Comparison of ENCODE assay signal across 11 cellular contexts in the genomic region with DNA sequence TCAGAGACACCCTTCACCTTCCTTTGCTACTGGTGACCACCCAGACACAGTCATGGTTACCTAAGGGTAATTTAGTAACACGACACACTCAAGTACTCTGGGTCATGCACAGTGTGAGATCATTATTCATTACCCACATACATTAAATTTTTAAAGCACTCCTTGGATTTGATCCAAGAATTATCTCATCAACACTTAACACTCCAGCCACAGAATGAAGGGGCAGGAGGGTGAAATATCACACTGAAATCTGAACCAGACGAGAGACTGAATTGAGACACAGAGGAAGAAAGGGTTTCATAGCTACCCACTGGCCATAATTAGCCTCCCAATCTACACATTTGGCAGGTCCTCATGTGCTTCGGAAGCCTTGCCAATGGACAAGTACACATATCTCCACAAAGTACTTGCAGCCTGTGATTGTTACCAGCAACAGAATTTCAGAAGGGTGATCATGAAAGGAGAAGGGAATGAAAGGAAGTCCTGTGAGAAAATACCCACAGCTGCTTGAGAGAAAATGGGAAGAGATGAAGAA.
DNase-seq lines count a peak whose midpoint lies in the region; ATAC-seq and TF ChIP-seq lines count a peak whose summit lies in the region.
"Had no signal": no experiment of that assay in that cellular context is flagged by ENCODE, and none has a peak within 500 bp of the region (broad histone marks: within the 10 kb centered on the region; RNA-seq: fewer than 3 reads in every experiment).

No MANE protein-coding gene starts in this region.

- no peak for TF ChIP-seq CTCF in AG10803 (conservative IDR thresholded peaks at IDR 0.05; ENCODE audit: low read length)
- no peak for TF ChIP-seq CTCF in fibroblast of pulmonary artery (IDR thresholded peaks at IDR 0.05; ENCODE audit: low read length, missing control alignments)

- H3K4me3 ChIP-seq in AG10803 (ENCODE audit: low read length) (no peak overlapping the region), fibroblast of pulmonary artery (replicated peaks; ENCODE audit: low read depth, low read length) (no peak overlapping the region)
- H3K4me3 ChIP-seq: transverse colon had no signal

- peak; percentile 0 for DNase-seq in AG10803 (ENCODE audit: low read depth)
- peak; percentile 29 for DNase-seq in NCI-H774 (lab: John Stamatoyannopoulos, UW)
- peak; percentile 17 for DNase-seq in fibroblast of pulmonary artery (ENCODE audit: low read depth)
- DNase-seq in DMS79 treated with DMSO at 0.1 percent for 48 hours (lab: John Stamatoyannopoulos, UW) = no peak
- DNase-seq in midbrain (lab: John Stamatoyannopoulos, UW) = no peak
- DNase-seq: activated naive CD8-positive, alpha-beta T cell treated with anti-CD3 and anti-CD28 coated beads for 36 hours; GOT3; transverse colon had no signal

- ATAC-seq in HG03108 (IDR thresholded peaks at IDR 0.05; ENCODE audit: unreplicated experiment) (no peak), GM21576 (IDR thresholded peaks at IDR 0.05; ENCODE audit: unreplicated experiment) (no peak)

- TF ChIP-seq RAD21 in Ishikawa (IDR thresholded peaks at IDR 0.05; ENCODE audit: low read depth) = no peak

- TF ChIP-seq EP300 in Ishikawa (IDR thresholded peaks at IDR 0.05; ENCODE audit: borderline replicate concordance) = peak; percentile 78

TF ChIP-seq in Ishikawa, 13 proteins besides CTCF, POLR2A, EP300 and RAD21:
- 0 out of 2 replicates have a peak, but pooled peaks have one; percentile 29 for TF ChIP-seq CEBPB (IDR thresholded peaks at IDR 0.05)
- TF ChIP-seq EGR1 (IDR thresholded peaks at IDR 0.05) = no peak
- TF ChIP-seq NFIC (IDR thresholded peaks at IDR 0.05) = peak; percentile 90
- no peak for TF ChIP-seq YY1 (IDR thresholded peaks at IDR 0.05; ENCODE audit: low read depth)
- peak; percentile 63 for TF ChIP-seq TCF12 (IDR thresholded peaks at IDR 0.05; ENCODE audit: low read depth)
- TF ChIP-seq TAF1 (IDR thresholded peaks at IDR 0.05; ENCODE audit: low read depth) = no peak
- TF ChIP-seq, protein P1, sequence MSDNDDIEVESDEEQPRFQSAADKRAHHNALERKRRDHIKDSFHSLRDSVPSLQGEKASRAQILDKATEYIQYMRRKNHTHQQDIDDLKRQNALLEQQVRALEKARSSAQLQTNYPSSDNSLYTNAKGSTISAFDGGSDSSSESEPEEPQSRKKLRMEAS (IDR thresholded peaks at IDR 0.05) = peak; percentile 24; the same call in 1 of the 2 replicates
- TF ChIP-seq ZBTB7A (IDR thresholded peaks at IDR 0.05; ENCODE audit: low read depth) = no peak
- peak; percentile 61; the same call in 1 of the 2 replicates for TF ChIP-seq TEAD4 (IDR thresholded peaks at IDR 0.05)
- TF ChIP-seq REST (IDR thresholded peaks at IDR 0.05; ENCODE audit: low read depth) = no peak
- peak; percentile 20; the same call in 1 of the 2 replicates for TF ChIP-seq USF1 (IDR thresholded peaks at IDR 0.05)
- TF ChIP-seq FOXM1 (IDR thresholded peaks at IDR 0.05; ENCODE audit: borderline replicate concordance, low read depth) = peak; percentile 34; the same call in 1 of the 2 replicates
- TF ChIP-seq CREB1 (IDR thresholded peaks at IDR 0.05; ENCODE audit: low read depth) = no peak
TF ChIP-seq in Ishikawa: peak in this region for 7.

Comparison
In these comparisons a context has a peak if more than half of its experiments do, and no peak if none do; other contexts are left out.
1. DNase-seq: peak in AG10803 (single experiment), NCI-H774 (single experiment) and fibroblast of pulmonary artery (single experiment); none in DMS79 treated with DMSO at 0.1 percent for 48 hours (single experiment) and midbrain (single experiment).